28 cellular contexts compared by ENCODE assay signal in genomic region chr5:171637811-171638210, GRCh38.
"Had no signal": no experiment of that assay in that cellular context is flagged by ENCODE, and none has a peak within 500 bp of the region (broad histone marks: within the 10 kb centered on the region; RNA-seq: fewer than 3 reads in every experiment).

No MANE protein-coding gene starts in this region.

- H3K9me3 ChIP-seq: colonic mucosa, esophagus muscularis mucosa, esophagus squamous epithelium, gastrocnemius medialis, gastroesophageal sphincter, heart left ventricle, heart right ventricle had no signal

- H3K27me3 ChIP-seq: colonic mucosa, gastrocnemius medialis, heart left ventricle, heart right ventricle had no signal

- FAIRE-seq: colon, endometrium, frontal cortex had no signal

- H3K4me1 ChIP-seq: colonic mucosa, foreskin keratinocyte had no signal

- H3K79me2 ChIP-seq: hepatocyte had no signal

- H3K27ac ChIP-seq: colonic mucosa, coronary artery, dorsolateral prefrontal cortex, epithelial cell of prostate, esophagus muscularis mucosa, esophagus squamous epithelium, foreskin keratinocyte, gastrocnemius medialis, gastroesophageal sphincter, heart left ventricle, hepatocyte had no signal

- ATAC-seq: effector memory CD8-positive, alpha-beta T cell; esophagus mucosa; foreskin keratinocyte; gastrocnemius medialis; gastroesophageal sphincter; heart left ventricle; heart right ventricle had no signal

- H2AFZ ChIP-seq: hepatocyte had no signal

- DNase-seq: colonic mucosa; cortex of kidney; dermis blood vessel endothelial cell; dorsolateral prefrontal cortex; effector CD4-positive, alpha-beta T cell; effector CD8-positive, alpha-beta T cell; effector memory CD4-positive, alpha-beta T cell; effector memory CD8-positive, alpha-beta T cell; endodermal cell; erythroblast; esophagus squamous epithelium; foreskin fibroblast; foreskin keratinocyte; foreskin melanocyte; gastrocnemius medialis; glutamatergic neuron; head of caudate nucleus; heart left ventricle; heart right ventricle had no signal

- H3K36me3 ChIP-seq: colonic mucosa, esophagus muscularis mucosa, esophagus squamous epithelium, gastrocnemius medialis, gastroesophageal sphincter, heart left ventricle, heart right ventricle had no signal

- H3K4me2 ChIP-seq: hepatocyte had no signal

- H3K4me3 ChIP-seq: colonic mucosa, coronary artery, dorsolateral prefrontal cortex, esophagus muscularis mucosa, esophagus squamous epithelium, gastrocnemius medialis, gastroesophageal sphincter, heart left ventricle, heart right ventricle, hepatocyte had no signal
